Comparison of ENCODE assay signal across 21 cellular contexts in genomic region chr3:140294058-140294457, GRCh38.
DNase-seq lines count a peak whose midpoint lies in the region; ATAC-seq, FAIRE-seq and TF ChIP-seq lines count a peak whose summit lies in the region.
"Had no signal": no experiment of that assay in that cellular context is flagged by ENCODE, and none has a peak within 500 bp of the region (broad histone marks: within the 10 kb centered on the region; RNA-seq: fewer than 3 reads in every experiment).

No MANE protein-coding gene starts in this region.

- peaks cover 44% of the 10 kb centered on the region for H3K4me1 ChIP-seq in mammary epithelial cell (ENCODE audit: insufficient read depth, low read length)
- H3K4me1 ChIP-seq in breast epithelium = no peaks in the 10 kb centered on the region
- peaks cover 53% of the 10 kb centered on the region for H3K4me1 ChIP-seq in keratinocyte (ENCODE audit: control insufficient read depth, extremely low read depth, insufficient read depth, low read length)
- H3K4me1 ChIP-seq: A549; BLaER1 treated with 17β-estradiol and CSF1 and Interleukin-3, amounts not matched to agents 10 nM and 100 nM; Caco-2 had no signal

- no peak overlapping the region for H3K4me2 ChIP-seq in mammary epithelial cell (ENCODE audit: insufficient read depth, low read depth, low read length)
- H3K4me2 ChIP-seq in keratinocyte (ENCODE audit: control insufficient read depth, extremely low read depth, insufficient read depth, low read depth, low read length) = no peak overlapping the region
- H3K4me2 ChIP-seq: A549; BLaER1 treated with 17β-estradiol and CSF1 and Interleukin-3, amounts not matched to agents 10 nM and 100 nM had no signal

- CTCF ChIA-PET in mammary epithelial cell (lab: Charles Lee; ENCODE audit: low non-redundant PET) = no interaction called here

- H3K27me3 ChIP-seq in mammary epithelial cell (ENCODE audit: insufficient read depth, low read length) (no peaks in the 10 kb centered on the region), breast epithelium (no peaks in the 10 kb centered on the region), keratinocyte (ENCODE audit: control insufficient read depth, extremely low read depth, insufficient read depth, low read length) (no peaks in the 10 kb centered on the region)
- H3K27me3 ChIP-seq: BLaER1 treated with 17β-estradiol and CSF1 and Interleukin-3, amounts not matched to agents 10 nM and 100 nM had no signal

- no peaks in the 10 kb centered on the region for H3K79me2 ChIP-seq in mammary epithelial cell (ENCODE audit: insufficient read depth, low read length)
- H3K79me2 ChIP-seq in keratinocyte (ENCODE audit: control insufficient read depth, insufficient read depth, low read length) = no peaks in the 10 kb centered on the region

- ATAC-seq in HG03469 (IDR thresholded peaks at IDR 0.05; ENCODE audit: unreplicated experiment) (no peak), GM19467 (IDR thresholded peaks at IDR 0.05; ENCODE audit: unreplicated experiment) (no peak)
- ATAC-seq: A549; CD8-positive, alpha-beta T cell had no signal

- H3K9me1 ChIP-seq in keratinocyte (ENCODE audit: control insufficient read depth, extremely low read depth, insufficient read depth, low read length) = no peaks in the 10 kb centered on the region

- H3K9ac ChIP-seq in mammary epithelial cell (ENCODE audit: insufficient read depth, low read length) = no peak overlapping the region
- no peak overlapping the region for H3K9ac ChIP-seq in keratinocyte (ENCODE audit: control insufficient read depth, extremely low read depth, insufficient read depth, low read length)
- H3K9ac ChIP-seq: BLaER1 treated with 17β-estradiol and CSF1 and Interleukin-3, amounts not matched to agents 10 nM and 100 nM had no signal

- dilution Hi-C loops in mammary epithelial cell (cut with HindIII; ENCODE audit: low sequenced_read_pairs) (no loop called here), keratinocyte (cut with MboI; ENCODE audit: extremely low pct_ligation_motif_present, low sequenced_read_pairs) (no loop called here)

- DNase-seq in mammary epithelial cell (peak; percentile 38), breast epithelium (ENCODE audit: low spot score in 2 of 2) (no peak), epithelial cell of esophagus (ENCODE audit: low read depth) (peak; percentile 16), keratinocyte (ENCODE audit: low read depth, low spot score) (no peak)
- DNase-seq: AML-193; Caco-2; Calu3; CD4-positive, alpha-beta T cell; CD8-positive, alpha-beta T cell; DMS79 treated with DMSO at 0.1 percent for 48 hours; GF-D8 had no signal

- H2AFZ ChIP-seq in mammary epithelial cell (ENCODE audit: low read depth, low read length) = no peak overlapping the region
- H2AFZ ChIP-seq in keratinocyte (ENCODE audit: control insufficient read depth, low read length) = no peak overlapping the region

- in situ Hi-C loops in mammary epithelial cell (cut with MboI; ENCODE audit: low sequenced_read_pairs in 2 of 2) = no loop called here

- no peaks in the 10 kb centered on the region for H3K36me3 ChIP-seq in mammary epithelial cell (ENCODE audit: insufficient read depth, low read length)
- no peaks in the 10 kb centered on the region for H3K36me3 ChIP-seq in breast epithelium
- no peaks in the 10 kb centered on the region for H3K36me3 ChIP-seq in keratinocyte (ENCODE audit: control insufficient read depth in 2 of 2, extremely low read depth in 1 of 2, insufficient read depth in 2 of 2, low read length in 2 of 2)
- H3K36me3 ChIP-seq: BLaER1 treated with 17β-estradiol and CSF1 and Interleukin-3, amounts not matched to agents 10 nM and 100 nM had no signal

- no peak for TF ChIP-seq POLR2A in breast epithelium (IDR thresholded peaks at IDR 0.05)

- H3K4me3 ChIP-seq in mammary epithelial cell (replicated peaks in 1 of 3; ENCODE audit: insufficient read depth in 1 of 3, low read depth in 2 of 3, low read length in 3 of 3) (no peak overlapping the region), breast epithelium (no peak overlapping the region), epithelial cell of esophagus (ENCODE audit: low read length) (no peak overlapping the region), keratinocyte (ENCODE audit: control insufficient read depth in 2 of 3, extremely low read depth in 1 of 3, insufficient read depth in 2 of 3, low read depth in 1 of 3, low read length in 3 of 3) (no peak overlapping the region)
- H3K4me3 ChIP-seq: A549; BLaER1 treated with 17β-estradiol and CSF1 and Interleukin-3, amounts not matched to agents 10 nM and 100 nM had no signal

- H3K27ac ChIP-seq in mammary epithelial cell (ENCODE audit: insufficient read depth, low read depth, low read length) (no peak overlapping the region), breast epithelium (no peak overlapping the region), keratinocyte (ENCODE audit: control insufficient read depth, insufficient read depth, low read length) (no peak overlapping the region)
- H3K27ac ChIP-seq: 22Rv1; A549; BLaER1 treated with 17β-estradiol and CSF1 and Interleukin-3, amounts not matched to agents 10 nM and 100 nM; C4-2B had no signal

- H3K9me3 ChIP-seq in mammary epithelial cell (replicated peaks; ENCODE audit: insufficient read depth, low read length) (no peaks in the 10 kb centered on the region), breast epithelium (no peaks in the 10 kb centered on the region), keratinocyte (ENCODE audit: control insufficient read depth, low read depth, low read length) (no peaks in the 10 kb centered on the region)
- H3K9me3 ChIP-seq: A549; BLaER1 treated with 17β-estradiol and CSF1 and Interleukin-3, amounts not matched to agents 10 nM and 100 nM; Caco-2 had no signal

- WGBS in mammary epithelial cell (ENCODE audit: low coverage, missing lambda C conversion rate) = 83% methylated on average over 2 of the region's 2 CpGs

- TF ChIP-seq CTCF in mammary epithelial cell (conservative IDR thresholded peaks at IDR 0.05 in 1 of 2, IDR thresholded peaks at IDR 0.05 in 1 of 2; ENCODE audit: extremely low read depth in 1 of 2, insufficient read depth in 1 of 2, low read depth in 1 of 2, low read length in 2 of 2) (no peak), breast epithelium (IDR thresholded peaks at IDR 0.05) (no peak), epithelial cell of esophagus (IDR thresholded peaks at IDR 0.05; ENCODE audit: insufficient read depth, low read depth, low read length, missing control alignments) (no peak), keratinocyte (optimal IDR thresholded peaks at IDR 0.05 in 1 of 3, IDR thresholded peaks at IDR 0.05 in 1 of 3, conservative IDR thresholded peaks at IDR 0.05 in 1 of 3; ENCODE audit: extremely low read depth in 1 of 3, insufficient read depth in 2 of 3, low read length in 3 of 3) (no peak)

- H4K20me1 ChIP-seq in mammary epithelial cell (ENCODE audit: insufficient read depth, low read length) = no peaks in the 10 kb centered on the region
- no peaks in the 10 kb centered on the region for H4K20me1 ChIP-seq in keratinocyte (ENCODE audit: control insufficient read depth, extremely low read depth, insufficient read depth, low read length)
- H4K20me1 ChIP-seq: BLaER1 treated with 17β-estradiol and CSF1 and Interleukin-3, amounts not matched to agents 10 nM and 100 nM had no signal

- FAIRE-seq in keratinocyte (lab: Jason Lieb, UNC) = peak; percentile 78
- FAIRE-seq: A549, D721Med, G401.6, GM12891, GM19239 had no signal

- intact Hi-C loops in mammary epithelial cell (cut with micrococcal nuclease) = no loop called here
- intact Hi-C loops in breast epithelium (cut with DNase I; ENCODE audit: low total_unique reads) = no loop called here

- BruUV-seq in mammary epithelial cell (replicated peaks; lab: Mats Ljungman, UMichigan) = no TSS peak

Comparison
In these comparisons a context has a peak if more than half of its experiments do, and no peak if none do; other contexts are left out.
1. DNase-seq: peak in mammary epithelial cell (single experiment) and epithelial cell of esophagus (single experiment); none in breast epithelium (0 of 2) and keratinocyte (single experiment).